In genomic region chr1:43367904-43368645, GRCh38 we compare ENCODE assay signal across 8 cellular contexts. TPM values are rescaled to one million over a fixed set of nuclear protein-coding genes. Genes with fewer than 3 reads are reported as not detected.
DNase-seq lines count a peak whose midpoint lies in the region; ATAC-seq and TF ChIP-seq lines count a peak whose summit lies in the region.

Gene ELOVL1 (minus strand): TSS chr1:43368011. CDS start chr1:43365609, 2,402 bp downstream.

- H3F3A ChIP-seq in Loucy (ENCODE audit: low read depth), result 0 out of 2 replicates have a peak, but pooled peaks cover 2% of the 10 kb centered on the region
- H3F3A ChIP-seq in neural cell (ENCODE audit: insufficient read depth, low read length, poor library complexity, severe bottlenecking), result no peaks in the 10 kb centered on the region

- no peaks in the 10 kb centered on the region for H3K9me3 ChIP-seq in Loucy (ENCODE audit: insufficient read depth, low read depth, low read length)
- no peaks in the 10 kb centered on the region for H3K9me3 ChIP-seq in RWPE2 (ENCODE audit: severe bottlenecking)
- no peaks in the 10 kb centered on the region for H3K9me3 ChIP-seq in neural cell (ENCODE audit: low read length)
- H3K9me3 ChIP-seq in stomach, result no peaks in the 10 kb centered on the region

- DNase-seq in EL, result peak; percentile 92
- DNase-seq in GOT3 (lab: John Stamatoyannopoulos, UW), result peak; percentile 59
- peak; percentile 84 for DNase-seq in RWPE2 (ENCODE audit: low spot score)
- DNase-seq in activated T-helper 9 cell treated with anti-CD3 and anti-CD28 coated beads, Interleukin-2, amount 50 U/mL, for 16 hours (ENCODE audit: low read depth), result peak; percentile 82
- DNase-seq in fibroblast of the aortic adventitia (ENCODE audit: low read depth), result peak; percentile 75
- peak; percentile 95 for DNase-seq in stomach

- H3K36me3 ChIP-seq in Loucy (ENCODE audit: insufficient read depth, low read length), result peaks cover 16% of the 10 kb centered on the region; the same call in 1 of the 2 replicates
- peaks cover 24% of the 10 kb centered on the region for H3K36me3 ChIP-seq in RWPE2 (ENCODE audit: low read depth)
- H3K36me3 ChIP-seq in neural cell (ENCODE audit: insufficient read depth, low read length), result no peaks in the 10 kb centered on the region
- peaks cover 21 to 39% (median 25%) of the 10 kb centered on the region in 4 donors for H3K36me3 ChIP-seq in stomach

- H4K20me1 ChIP-seq in Loucy (ENCODE audit: insufficient read depth, low read length, poor library complexity, severe bottlenecking) (peaks cover 20% of the 10 kb centered on the region), neural cell (ENCODE audit: insufficient read depth) (no peaks in the 10 kb centered on the region)

- intact Hi-C loops in stomach (cut with DNase I; ENCODE audit: low total_unique reads), result no loop called here

- TF ChIP-seq EP300 in neural cell (conservative IDR thresholded peaks at IDR 0.05; ENCODE audit: poor library complexity, severe bottlenecking) (no peak), stomach (IDR thresholded peaks at IDR 0.05) (no peak)

- H2AFZ ChIP-seq in Loucy (ENCODE audit: low read length) (peak within 1 kb of the TSS; percentile 85), neural cell (ENCODE audit: low read depth, low read length) (peak within 1 kb of the TSS; percentile 14)

- TF ChIP-seq CTCF in Loucy (conservative IDR thresholded peaks at IDR 0.05; ENCODE audit: low read length), result peak; percentile 40
- peak; percentile 22 for TF ChIP-seq CTCF in RWPE2 (IDR thresholded peaks at IDR 0.05; ENCODE audit: poor library complexity, severe bottlenecking)
- peak; percentile 34 for TF ChIP-seq CTCF in fibroblast of the aortic adventitia (IDR thresholded peaks at IDR 0.05; ENCODE audit: insufficient read depth, low read length)
- peak; percentile 56 for TF ChIP-seq CTCF in neural cell (IDR thresholded peaks at IDR 0.05; ENCODE audit: poor library complexity, severe bottlenecking)
- TF ChIP-seq CTCF in stomach (IDR thresholded peaks at IDR 0.05), result no peak

- H3K4me1 ChIP-seq in Loucy (ENCODE audit: insufficient read depth, low read length, poor library complexity, severe bottlenecking) (peaks cover 23% of the 10 kb centered on the region), RWPE2 (ENCODE audit: insufficient read depth, poor library complexity, severe bottlenecking) (peaks cover 32% of the 10 kb centered on the region), stomach (peaks cover 26 to 68% (median 37%) of the 10 kb centered on the region in 4 donors)

- TF ChIP-seq RAD21 in neural cell (conservative IDR thresholded peaks at IDR 0.05), result peak; percentile 21

- peak within 1 kb of the TSS; percentile 99 for H3K4me2 ChIP-seq in Loucy (ENCODE audit: low read depth, low read length, poor library complexity, severe bottlenecking)
- no peak within 1 kb of the TSS for H3K4me2 ChIP-seq in neural cell (ENCODE audit: low read length)

- peak; percentile 68 for ATAC-seq in RWPE2 (ENCODE audit: low read depth)

- peak within 1 kb of the TSS; percentile 95 for H3K27ac ChIP-seq in RWPE2 (ENCODE audit: poor library complexity, severe bottlenecking)
- H3K27ac ChIP-seq in neural cell (ENCODE audit: low read length), result peak within 1 kb of the TSS; percentile 9
- H3K27ac ChIP-seq in stomach, result peak within 1 kb of the TSS; percentile 93 to 98 (median 97)

- no peaks in the 10 kb centered on the region for H3K9me2 ChIP-seq in Loucy (replicated peaks; ENCODE audit: low read depth, low read length)
- no peaks in the 10 kb centered on the region for H3K9me2 ChIP-seq in neural cell (ENCODE audit: insufficient read depth, low read length)

- H3K4me3 ChIP-seq in Loucy (ENCODE audit: low read length, poor library complexity, severe bottlenecking), result peak within 1 kb of the TSS; percentile 95
- H3K4me3 ChIP-seq in RWPE2 (ENCODE audit: severe bottlenecking), result peak within 1 kb of the TSS; percentile 79
- peak within 1 kb of the TSS; percentile 86 for H3K4me3 ChIP-seq in fibroblast of the aortic adventitia (ENCODE audit: low read depth, low read length)
- H3K4me3 ChIP-seq in neural cell (ENCODE audit: low read length), result peak within 1 kb of the TSS; percentile 61
- peak within 1 kb of the TSS; percentile 75 to 88 (median 82) for H3K4me3 ChIP-seq in stomach

- H3K27me3 ChIP-seq in Loucy (ENCODE audit: insufficient read depth, low read length, poor library complexity, severe bottlenecking), result no peaks in the 10 kb centered on the region
- H3K27me3 ChIP-seq in RWPE2 (ENCODE audit: insufficient read depth, poor library complexity, severe bottlenecking), result no peaks in the 10 kb centered on the region
- H3K27me3 ChIP-seq in neural cell (ENCODE audit: insufficient read depth, low read depth, low read length), result no peaks in the 10 kb centered on the region
- no peaks in the 10 kb centered on the region for H3K27me3 ChIP-seq in stomach

- H3K79me2 ChIP-seq in Loucy (ENCODE audit: insufficient read depth, low read length), result peaks cover 41% of the 10 kb centered on the region
- peaks cover 3% of the 10 kb centered on the region for H3K79me2 ChIP-seq in neural cell (replicated peaks; ENCODE audit: insufficient read depth, low read length)

- TF ChIP-seq POLR2A in stomach (IDR thresholded peaks at IDR 0.05), result peak in 1 of 4 donors; percentile 52

- H3K9ac ChIP-seq in Loucy (ENCODE audit: low read depth, low read length, poor library complexity, severe bottlenecking) (peak within 1 kb of the TSS; percentile 92), neural cell (ENCODE audit: low read length) (peak within 1 kb of the TSS; percentile 51)

- 0 to 1% (median 0%) methylated on average over 21 to 57 of the region's 58 CpGs for WGBS in stomach, 5 donors

TF ChIP-seq in neural cell, 6 proteins besides CTCF, POLR2A, EP300 and RAD21:
- peak; percentile 45 for TF ChIP-seq MXI1 (conservative IDR thresholded peaks at IDR 0.05; ENCODE audit: poor library complexity, severe bottlenecking)
- TF ChIP-seq SMC3 (conservative IDR thresholded peaks at IDR 0.05; ENCODE audit: poor library complexity), result peak; percentile 46
- TF ChIP-seq TAF1 (IDR thresholded peaks at IDR 0.05; ENCODE audit: low read depth), result no peak

RNA-seq across cellular contexts. Expression of gene ELOVL1, which starts in this region (rescaled TPM):
- total RNA-seq in fibroblast of the aortic adventitia (ENCODE audit: low replicate concordance), result 18.2 and 78.5 TPM in 2 replicates
- 11.9 and 12.9 TPM in 2 replicates for polyA plus RNA-seq in neural cell
- 2.7 and 2.9 TPM in 2 replicates for polyA minus RNA-seq in neural cell
- total RNA-seq in stomach, result 100 to 1,000 TPM in 1 of 5 donors, 10 to 100 TPM in 3, 1 to 10 TPM in 1; 7.6 to 109 (median 36.8) TPM
- polyA plus RNA-seq in stomach, result 10 to 100 TPM; 35.6 to 83.8 (median 74.6) TPM

Comparison
In these comparisons a context has a peak if more than half of its experiments do, and no peak if none do; other contexts are left out.
1. Peak in every context shown above with its lines: DNase-seq, ATAC-seq, H3K4me3 ChIP-seq and H3K27ac ChIP-seq.
2. CTCF ChIP-seq: peak in Loucy (single experiment), RWPE2 (single experiment), fibroblast of the aortic adventitia (single experiment) and neural cell (single experiment); none in stomach (0 of 7).
3. H3K27ac ChIP-seq: peak in every context shown above with its lines; median percentile 97 in stomach; 95 in RWPE2; 9 in neural cell.